Comparison of ENCODE assay signal across 1 cellular context in genomic region chr19:16628183-16628983, GRCh38.
TF ChIP-seq lines count a peak whose summit lies in the region.

TSS of gene MED26 (minus strand) at chr19:16628204. CDS start at chr19:16627943, 261 bp downstream.

TF ChIP-seq in HepG2, 621 proteins besides CTCF, POLR2A, EP300 and RAD21 (continued from another document and continues in another):
- TF ChIP-seq E2F2 (CRISPR knock-in tag; IDR thresholded peaks at IDR 0.05; ENCODE audit: borderline replicate concordance) (0 out of 2 replicates have a peak, but pooled peaks have one; percentile 35), ZBTB34 (CRISPR knock-in tag; IDR thresholded peaks at IDR 0.05) (0 out of 2 replicates have a peak, but pooled peaks have one; percentile 40), RFX5 (IDR thresholded peaks at IDR 0.05; ENCODE audit: low read depth, low read length) (no peak), SKIL (CRISPR knock-in tag; IDR thresholded peaks at IDR 0.05; ENCODE audit: borderline replicate concordance) (0 out of 2 replicates have a peak, but pooled peaks have one; percentile 46), ESRRA (CRISPR knock-in tag; IDR thresholded peaks at IDR 0.05; ENCODE audit: low read depth) (peak; percentile 53; the same call in 1 of the 2 replicates), TGIF2 (CRISPR knock-in tag; IDR thresholded peaks at IDR 0.05) (peak; percentile 33; the same call in 1 of the 2 replicates), ARHGAP35 (CRISPR knock-in tag; IDR thresholded peaks at IDR 0.05; ENCODE audit: borderline replicate concordance) (no peak), RNF219 (CRISPR knock-in tag; IDR thresholded peaks at IDR 0.05) (no peak), RBAK (CRISPR knock-in tag; IDR thresholded peaks at IDR 0.05) (no peak), ZNF670 (CRISPR knock-in tag; IDR thresholded peaks at IDR 0.05; ENCODE audit: borderline replicate concordance) (peak; percentile 71; the same call in 1 of the 2 replicates), NFAT5 (CRISPR knock-in tag; IDR thresholded peaks at IDR 0.05) (0 out of 2 replicates have a peak, but pooled peaks have one; percentile 61), ZSCAN29 (CRISPR knock-in tag; conservative IDR thresholded peaks at IDR 0.05) (peak; percentile 94), ZBTB39 (CRISPR knock-in tag; IDR thresholded peaks at IDR 0.05) (peak; percentile 80; the same call in 1 of the 2 replicates), RBM39 (IDR thresholded peaks at IDR 0.05; ENCODE audit: low read depth, low read length, poor library complexity, severe bottlenecking) (no peak), ZNF431 (CRISPR knock-in tag; IDR thresholded peaks at IDR 0.05; ENCODE audit: borderline replicate concordance, low read depth) (peak; percentile 70; the same call in 1 of the 2 replicates), REL (CRISPR knock-in tag; conservative IDR thresholded peaks at IDR 0.05) (no peak), ZNF788 (CRISPR knock-in tag; IDR thresholded peaks at IDR 0.05; ENCODE audit: borderline replicate concordance) (peak; percentile 83; the same call in 1 of the 2 replicates), ZNF543 (CRISPR knock-in tag; IDR thresholded peaks at IDR 0.05) (peak; percentile 48; the same call in 1 of the 2 replicates), KDM3A (CRISPR knock-in tag; IDR thresholded peaks at IDR 0.05; ENCODE audit: low read depth) (peak; percentile 45; the same call in 1 of the 2 replicates), ZNF274 (CRISPR knock-in tag; IDR thresholded peaks at IDR 0.05) (peak; percentile 57; the same call in 1 of the 2 replicates), CHCHD3 (CRISPR knock-in tag; IDR thresholded peaks at IDR 0.05) (no peak), CREM (IDR thresholded peaks at IDR 0.05) (no peak; the same call in 1 of the 2 replicates), CREM (CRISPR knock-in tag; IDR thresholded peaks at IDR 0.05) (no peak), GPN1 (CRISPR knock-in tag; IDR thresholded peaks at IDR 0.05; ENCODE audit: borderline replicate concordance) (no peak), POGK (CRISPR knock-in tag; conservative IDR thresholded peaks at IDR 0.05) (peak; percentile 69; the same call in 1 of the 2 replicates), ZNF253 (CRISPR knock-in tag; IDR thresholded peaks at IDR 0.05; ENCODE audit: borderline replicate concordance) (no peak), AHR (CRISPR knock-in tag; IDR thresholded peaks at IDR 0.05) (peak; percentile 35; the same call in 1 of the 2 replicates), PRDM10 (CRISPR knock-in tag; IDR thresholded peaks at IDR 0.05; ENCODE audit: low read depth) (peak; percentile 94), ZNF343 (CRISPR knock-in tag; IDR thresholded peaks at IDR 0.05) (0 out of 2 replicates have a peak, but pooled peaks have one; percentile 25), AGO2 (optimal IDR thresholded peaks at IDR 0.05; ENCODE audit: low read depth, low read length) (peak; percentile 96), ARNT2 (CRISPR knock-in tag; IDR thresholded peaks at IDR 0.05; ENCODE audit: low read depth) (0 out of 2 replicates have a peak, but pooled peaks have one; percentile 68), ZNF446 (CRISPR knock-in tag; IDR thresholded peaks at IDR 0.05) (no peak), ZNF558 (CRISPR knock-in tag; IDR thresholded peaks at IDR 0.05; ENCODE audit: borderline replicate concordance) (peak; percentile 90; the same call in 1 of the 2 replicates), IKZF4 (CRISPR knock-in tag; IDR thresholded peaks at IDR 0.05; ENCODE audit: borderline replicate concordance, low read depth, not compliant biosample characterization) (peak; percentile 28), ZNF263 (CRISPR knock-in tag; IDR thresholded peaks at IDR 0.05) (0 out of 2 replicates have a peak, but pooled peaks have one; percentile 13), SP2 (CRISPR knock-in tag; IDR thresholded peaks at IDR 0.05) (peak; percentile 49; the same call in 1 of the 2 replicates), NFIC (IDR thresholded peaks at IDR 0.05; ENCODE audit: low read length) (no peak), ZNF232 (CRISPR knock-in tag; IDR thresholded peaks at IDR 0.05; ENCODE audit: borderline replicate concordance) (no peak; the same call in 1 of the 2 replicates), AGO1 (IDR thresholded peaks at IDR 0.05; ENCODE audit: low read depth, low read length, poor library complexity, severe bottlenecking) (peak; percentile 74), WIZ (CRISPR knock-in tag; IDR thresholded peaks at IDR 0.05) (peak; percentile 45; the same call in 1 of the 2 replicates)
